1 cellular context compared by ENCODE assay signal in genomic region chr12:98592825-98593322, GRCh38.
TF ChIP-seq lines count a peak whose summit lies in the region.

No MANE protein-coding gene starts in this region.

TF ChIP-seq in K562, 482 proteins besides CTCF, POLR2A, EP300 and RAD21 (continued from another document and continues in another):
- TF ChIP-seq CREB1 (IDR thresholded peaks at IDR 0.05) (no peak), CREB1 (CRISPR knock-in tag; IDR thresholded peaks at IDR 0.05) (no peak), ZSCAN32 (CRISPR knock-in tag; IDR thresholded peaks at IDR 0.05) (no peak), MNT (conservative IDR thresholded peaks at IDR 0.05) (no peak), HMG20A (CRISPR knock-in tag; conservative IDR thresholded peaks at IDR 0.05) (no peak), GABPA (tag; conservative IDR thresholded peaks at IDR 0.05; ENCODE audit: low read depth) (no peak), ARID1B (IDR thresholded peaks at IDR 0.05) (peak; percentile 34), ZNF609 (CRISPR knock-in tag; IDR thresholded peaks at IDR 0.05; ENCODE audit: borderline replicate concordance) (no peak), ZNF146 (CRISPR knock-in tag; IDR thresholded peaks at IDR 0.05; ENCODE audit: unreplicated experiment) (no peak), SOX6 (IDR thresholded peaks at IDR 0.05) (0 out of 2 replicates have a peak, but pooled peaks have one; percentile 7), RHOXF2B (CRISPR knock-in tag; conservative IDR thresholded peaks at IDR 0.05) (no peak), GTF2E2 (tag; IDR thresholded peaks at IDR 0.05) (no peak), ZNF134 (CRISPR knock-in tag; conservative IDR thresholded peaks at IDR 0.05) (no peak), ETS2 (tag; IDR thresholded peaks at IDR 0.05; ENCODE audit: borderline replicate concordance, poor library complexity, severe bottlenecking) (no peak), ZBTB8A (IDR thresholded peaks at IDR 0.05; ENCODE audit: partially characterized antibody) (no peak), NR4A1 (CRISPR knock-in tag; IDR thresholded peaks at IDR 0.05) (no peak), NR4A1 (tag; IDR thresholded peaks at IDR 0.05) (0 out of 2 replicates have a peak, but pooled peaks have one; percentile 38), VEZF1 (CRISPR knock-in tag; IDR thresholded peaks at IDR 0.05) (no peak), TCF7 (IDR thresholded peaks at IDR 0.05; ENCODE audit: borderline replicate concordance) (no peak), GABPB1 (CRISPR knock-in tag; IDR thresholded peaks at IDR 0.05) (0 out of 2 replicates have a peak, but pooled peaks have one; percentile 6), MYC (IDR thresholded peaks at IDR 0.05; ENCODE audit: low read depth, low read length) (no peak), MYC (CRISPR knock-in tag; IDR thresholded peaks at IDR 0.05; ENCODE audit: borderline replicate concordance, low read depth) (no peak), NRF1 (conservative IDR thresholded peaks at IDR 0.05 in 1 of 2, IDR thresholded peaks at IDR 0.05 in 1 of 2) (no peak), SUPT5H (IDR thresholded peaks at IDR 0.05) (no peak), ZNF12 (CRISPR knock-in tag; IDR thresholded peaks at IDR 0.05) (no peak), HNRNPL (IDR thresholded peaks at IDR 0.05; ENCODE audit: low read depth, low read length) (no peak), SMAD1 (IDR thresholded peaks at IDR 0.05; ENCODE audit: low read depth, low read length, partially characterized antibody) (no peak), SNAPC5 (CRISPR knock-in tag; IDR thresholded peaks at IDR 0.05) (no peak), ZNF324 (CRISPR knock-in tag; IDR thresholded peaks at IDR 0.05) (no peak), ZNF165 (CRISPR knock-in tag; IDR thresholded peaks at IDR 0.05; ENCODE audit: borderline replicate concordance) (no peak), HDAC2 (IDR thresholded peaks at IDR 0.05) (peak; percentile 36; the same call in 1 of the 2 replicates), ZBTB34 (CRISPR knock-in tag; IDR thresholded peaks at IDR 0.05) (no peak), HMGN3 (IDR thresholded peaks at IDR 0.05; ENCODE audit: borderline replicate concordance, extremely low read depth, insufficient read length, low read depth, low read length) (no peak), ZNF707 (CRISPR knock-in tag; conservative IDR thresholded peaks at IDR 0.05) (no peak), SETDB1 (IDR thresholded peaks at IDR 0.05; ENCODE audit: low read length) (no peak), SMAD3 (CRISPR knock-in tag; conservative IDR thresholded peaks at IDR 0.05) (no peak), PML (IDR thresholded peaks at IDR 0.05; ENCODE audit: low read length) (no peak; the same call in none of the 2 replicates), SMARCA5 (IDR thresholded peaks at IDR 0.05) (no peak), SAP30 (IDR thresholded peaks at IDR 0.05; ENCODE audit: borderline replicate concordance, insufficient read depth, low read depth, low read length, poor library complexity, severe bottlenecking) (peak; percentile 39), MTA3 (IDR thresholded peaks at IDR 0.05; ENCODE audit: borderline replicate concordance) (peak; percentile 11; the same call in 1 of the 2 replicates), USF1 (CRISPR knock-in tag; IDR thresholded peaks at IDR 0.05) (no peak), AFF1 (IDR thresholded peaks at IDR 0.05; ENCODE audit: low read depth in 1 of 2, partially characterized antibody in 2 of 2) (peak in 1 of 2 experiments; percentile 6), SMARCE1 (IDR thresholded peaks at IDR 0.05) (0 out of 2 replicates have a peak, but pooled peaks have one; percentile 24), CEBPG (CRISPR knock-in tag; IDR thresholded peaks at IDR 0.05) (no peak), CEBPG (tag; conservative IDR thresholded peaks at IDR 0.05 in 1 of 2, IDR thresholded peaks at IDR 0.05 in 1 of 2) (peak; percentile 62 to 85; a peak in 3 of 4 replicates), COPS2 (conservative IDR thresholded peaks at IDR 0.05) (no peak), NKRF (IDR thresholded peaks at IDR 0.05; ENCODE audit: borderline replicate concordance) (0 out of 2 replicates have a peak, but pooled peaks have one; percentile 6), ARNT (IDR thresholded peaks at IDR 0.05) (peak in 1 of 2 experiments; percentile 49; a peak in 1 of 4 replicates), BRD9 (IDR thresholded peaks at IDR 0.05; ENCODE audit: low read depth, partially characterized antibody) (peak; percentile 25), STAT5A (IDR thresholded peaks at IDR 0.05; ENCODE audit: borderline replicate concordance, low read length) (no peak)
